2 cellular contexts compared by ENCODE assay signal in the genomic region with DNA sequence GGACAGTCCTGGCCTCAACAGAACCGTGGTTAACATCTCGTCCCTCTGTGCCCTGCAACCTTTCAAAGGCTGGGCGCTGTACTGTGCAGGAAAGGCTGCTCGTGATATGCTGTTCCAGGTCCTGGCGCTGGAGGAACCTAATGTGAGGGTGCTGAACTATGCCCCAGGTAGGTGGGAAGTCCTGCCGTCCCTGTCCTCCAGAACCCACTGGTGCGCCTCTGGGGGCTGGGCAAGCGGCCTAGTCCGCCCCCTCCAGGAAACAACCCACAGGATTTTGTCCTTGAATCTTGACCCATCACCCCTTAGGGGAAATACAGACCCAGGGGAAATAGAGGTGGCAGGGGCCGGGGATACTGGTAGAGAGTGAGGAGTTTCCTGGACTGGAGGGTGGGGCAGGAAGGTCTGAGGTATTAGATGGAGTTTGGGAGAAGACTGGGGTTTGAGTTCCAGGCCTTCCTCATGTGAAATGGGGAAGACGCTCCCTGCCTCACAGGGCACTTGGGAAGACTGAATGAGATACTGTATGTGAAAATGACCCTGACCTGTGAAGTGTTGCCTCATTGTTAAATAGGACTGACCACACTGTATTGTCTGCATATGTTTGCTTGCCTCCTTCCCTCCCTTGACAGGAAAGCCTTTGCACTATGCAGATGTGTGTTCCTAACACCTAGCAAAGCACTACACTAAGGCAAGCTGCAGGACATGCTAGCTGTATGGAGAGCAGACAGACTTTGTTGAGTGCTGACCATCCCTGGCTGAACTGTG.
TF ChIP-seq lines count a peak whose summit lies in the region.

No MANE protein-coding gene starts in this region.

TF ChIP-seq in A549, 52 proteins besides CTCF, POLR2A, EP300 and RAD21 (continued from another document):
- TF ChIP-seq MAFK (IDR thresholded peaks at IDR 0.05; ENCODE audit: partially characterized antibody) (no peak), SMC3 (IDR thresholded peaks at IDR 0.05) (no peak), FOXS1 (CRISPR knock-in tag; IDR thresholded peaks at IDR 0.05) (no peak), POLR2AphosphoS2 (conservative IDR thresholded peaks at IDR 0.05; ENCODE audit: low read length) (no peak), NPAS2 (CRISPR knock-in tag; IDR thresholded peaks at IDR 0.05; ENCODE audit: borderline replicate concordance) (no peak), BHLHE40 (IDR thresholded peaks at IDR 0.05; ENCODE audit: low read depth, low read length) (no peak), RFX5 (IDR thresholded peaks at IDR 0.05) (no peak), MAX (IDR thresholded peaks at IDR 0.05) (no peak), ZFP36 (IDR thresholded peaks at IDR 0.05; ENCODE audit: borderline replicate concordance, partially characterized antibody) (no peak), TP53 (CRISPR knock-in tag; IDR thresholded peaks at IDR 0.05) (no peak)

TF ChIP-seq in HCT116, 20 proteins besides CTCF, POLR2A, EP300 and RAD21 (continued from another document):
- TF ChIP-seq REST (IDR thresholded peaks at IDR 0.05; ENCODE audit: low read depth) (no peak), POLR2AphosphoS5 (IDR thresholded peaks at IDR 0.05; ENCODE audit: low read depth, low read length) (no peak), TCF7L2 (IDR thresholded peaks at IDR 0.05; ENCODE audit: borderline replicate concordance, extremely low read depth, insufficient read depth, insufficient read length) (no peak), FOSL1 (IDR thresholded peaks at IDR 0.05; ENCODE audit: low read depth) (no peak), ZFX (IDR thresholded peaks at IDR 0.05) (no peak), SRF (IDR thresholded peaks at IDR 0.05; ENCODE audit: low read depth) (no peak), ZNF274 (IDR thresholded peaks at IDR 0.05; ENCODE audit: low read depth, low read length) (no peak), SP1 (IDR thresholded peaks at IDR 0.05; ENCODE audit: low read depth) (no peak), MAX (IDR thresholded peaks at IDR 0.05) (no peak), CEBPB (IDR thresholded peaks at IDR 0.05; ENCODE audit: low read depth) (no peak), CBX3 (IDR thresholded peaks at IDR 0.05; ENCODE audit: low read depth) (no peak), EZH2phosphoT487 (IDR thresholded peaks at IDR 0.05; ENCODE audit: borderline replicate concordance) (no peak), YY1 (IDR thresholded peaks at IDR 0.05; ENCODE audit: extremely low read depth, insufficient replicate concordance, low read depth, low read length) (no peak), SIN3A (IDR thresholded peaks at IDR 0.05; ENCODE audit: low read depth) (no peak), EGR1 (IDR thresholded peaks at IDR 0.05; ENCODE audit: low read depth) (no peak)
- TF ChIP-seq, protein P1, sequence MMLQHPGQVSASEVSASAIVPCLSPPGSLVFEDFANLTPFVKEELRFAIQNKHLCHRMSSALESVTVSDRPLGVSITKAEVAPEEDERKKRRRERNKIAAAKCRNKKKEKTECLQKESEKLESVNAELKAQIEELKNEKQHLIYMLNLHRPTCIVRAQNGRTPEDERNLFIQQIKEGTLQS (IDR thresholded peaks at IDR 0.05): no peak
